In genomic region chr5:149798466-149798865, GRCh38 we compare ENCODE assay signal across 1 cellular context.
TF ChIP-seq lines count a peak whose summit lies in the region.

No MANE protein-coding gene starts in this region.

TF ChIP-seq in HepG2, 621 proteins besides CTCF, POLR2A, EP300 and RAD21 (continued from another document):
- TF ChIP-seq, protein P1, sequence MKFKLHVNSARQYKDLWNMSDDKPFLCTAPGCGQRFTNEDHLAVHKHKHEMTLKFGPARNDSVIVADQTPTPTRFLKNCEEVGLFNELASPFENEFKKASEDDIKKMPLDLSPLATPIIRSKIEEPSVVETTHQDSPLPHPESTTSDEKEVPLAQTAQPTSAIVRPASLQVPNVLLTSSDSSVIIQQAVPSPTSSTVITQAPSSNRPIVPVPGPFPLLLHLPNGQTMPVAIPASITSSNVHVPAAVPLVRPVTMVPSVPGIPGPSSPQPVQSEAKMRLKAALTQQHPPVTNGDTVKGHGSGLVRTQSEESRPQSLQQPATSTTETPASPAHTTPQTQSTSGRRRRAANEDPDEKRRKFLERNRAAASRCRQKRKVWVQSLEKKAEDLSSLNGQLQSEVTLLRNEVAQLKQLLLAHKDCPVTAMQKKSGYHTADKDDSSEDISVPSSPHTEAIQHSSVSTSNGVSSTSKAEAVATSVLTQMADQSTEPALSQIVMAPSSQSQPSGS (CRISPR knock-in tag; IDR thresholded peaks at IDR 0.05), result peak; percentile 16; the same call in 1 of the 2 replicates
- TF ChIP-seq, protein P2, sequence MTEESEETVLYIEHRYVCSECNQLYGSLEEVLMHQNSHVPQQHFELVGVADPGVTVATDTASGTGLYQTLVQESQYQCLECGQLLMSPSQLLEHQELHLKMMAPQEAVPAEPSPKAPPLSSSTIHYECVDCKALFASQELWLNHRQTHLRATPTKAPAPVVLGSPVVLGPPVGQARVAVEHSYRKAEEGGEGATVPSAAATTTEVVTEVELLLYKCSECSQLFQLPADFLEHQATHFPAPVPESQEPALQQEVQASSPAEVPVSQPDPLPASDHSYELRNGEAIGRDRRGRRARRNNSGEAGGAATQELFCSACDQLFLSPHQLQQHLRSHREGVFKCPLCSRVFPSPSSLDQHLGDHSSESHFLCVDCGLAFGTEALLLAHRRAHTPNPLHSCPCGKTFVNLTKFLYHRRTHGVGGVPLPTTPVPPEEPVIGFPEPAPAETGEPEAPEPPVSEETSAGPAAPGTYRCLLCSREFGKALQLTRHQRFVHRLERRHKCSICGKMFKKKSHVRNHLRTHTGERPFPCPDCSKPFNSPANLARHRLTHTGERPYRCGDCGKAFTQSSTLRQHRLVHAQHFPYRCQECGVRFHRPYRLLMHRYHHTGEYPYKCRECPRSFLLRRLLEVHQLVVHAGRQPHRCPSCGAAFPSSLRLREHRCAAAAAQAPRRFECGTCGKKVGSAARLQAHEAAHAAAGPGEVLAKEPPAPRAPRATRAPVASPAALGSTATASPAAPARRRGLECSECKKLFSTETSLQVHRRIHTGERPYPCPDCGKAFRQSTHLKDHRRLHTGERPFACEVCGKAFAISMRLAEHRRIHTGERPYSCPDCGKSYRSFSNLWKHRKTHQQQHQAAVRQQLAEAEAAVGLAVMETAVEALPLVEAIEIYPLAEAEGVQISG (CRISPR knock-in tag; IDR thresholded peaks at IDR 0.05), result 0 out of 2 replicates have a peak, but pooled peaks have one; percentile 14
- TF ChIP-seq NKX3-1 (CRISPR knock-in tag; IDR thresholded peaks at IDR 0.05) (no peak), HMGXB3 (CRISPR knock-in tag; IDR thresholded peaks at IDR 0.05; ENCODE audit: borderline replicate concordance) (peak; percentile 23; the same call in 1 of the 2 replicates), HDAC2 (CRISPR knock-in tag; IDR thresholded peaks at IDR 0.05) (peak; percentile 24; the same call in 1 of the 2 replicates), ZFY (CRISPR knock-in tag; IDR thresholded peaks at IDR 0.05) (peak; percentile 64), TAF1 (CRISPR knock-in tag; IDR thresholded peaks at IDR 0.05) (peak; percentile 41; the same call in 1 of the 2 replicates), RARA (CRISPR knock-in tag; IDR thresholded peaks at IDR 0.05) (peak; percentile 36), NFYB (CRISPR knock-in tag; IDR thresholded peaks at IDR 0.05) (peak; percentile 48), CEBPG (CRISPR knock-in tag; IDR thresholded peaks at IDR 0.05) (0 out of 2 replicates have a peak, but pooled peaks have one; percentile 14), ZMYM3 (CRISPR knock-in tag; IDR thresholded peaks at IDR 0.05) (peak; percentile 89), NCOA2 (CRISPR knock-in tag; IDR thresholded peaks at IDR 0.05) (0 out of 2 replicates have a peak, but pooled peaks have one; percentile 18), STAG1 (CRISPR knock-in tag; IDR thresholded peaks at IDR 0.05) (no peak), PHF21A (CRISPR knock-in tag; IDR thresholded peaks at IDR 0.05) (no peak), POLR2G (IDR thresholded peaks at IDR 0.05; ENCODE audit: low read depth, low read length) (0 out of 2 replicates have a peak, but pooled peaks have one; percentile 33), CEBPB (IDR thresholded peaks at IDR 0.05; ENCODE audit: borderline replicate concordance, low read depth, low read length) (peak; percentile 4; the same call in 1 of the 2 replicates), ADNP (CRISPR knock-in tag; IDR thresholded peaks at IDR 0.05) (0 out of 2 replicates have a peak, but pooled peaks have one; percentile 16), ELK4 (CRISPR knock-in tag; IDR thresholded peaks at IDR 0.05; ENCODE audit: borderline replicate concordance) (no peak), TSC22D2 (CRISPR knock-in tag; IDR thresholded peaks at IDR 0.05; ENCODE audit: borderline replicate concordance) (no peak), SAP130 (CRISPR knock-in tag; IDR thresholded peaks at IDR 0.05; ENCODE audit: low read depth) (peak; percentile 13; the same call in 1 of the 2 replicates), KDM3A (CRISPR knock-in tag; IDR thresholded peaks at IDR 0.05; ENCODE audit: low read depth) (0 out of 2 replicates have a peak, but pooled peaks have one; percentile 31), DDIT3 (CRISPR knock-in tag; IDR thresholded peaks at IDR 0.05) (no peak), KDM1A (CRISPR knock-in tag; IDR thresholded peaks at IDR 0.05) (peak; percentile 51; the same call in 1 of the 2 replicates), SNAI1 (CRISPR knock-in tag; IDR thresholded peaks at IDR 0.05; ENCODE audit: borderline replicate concordance) (no peak)
- TF ChIP-seq, protein P3, sequence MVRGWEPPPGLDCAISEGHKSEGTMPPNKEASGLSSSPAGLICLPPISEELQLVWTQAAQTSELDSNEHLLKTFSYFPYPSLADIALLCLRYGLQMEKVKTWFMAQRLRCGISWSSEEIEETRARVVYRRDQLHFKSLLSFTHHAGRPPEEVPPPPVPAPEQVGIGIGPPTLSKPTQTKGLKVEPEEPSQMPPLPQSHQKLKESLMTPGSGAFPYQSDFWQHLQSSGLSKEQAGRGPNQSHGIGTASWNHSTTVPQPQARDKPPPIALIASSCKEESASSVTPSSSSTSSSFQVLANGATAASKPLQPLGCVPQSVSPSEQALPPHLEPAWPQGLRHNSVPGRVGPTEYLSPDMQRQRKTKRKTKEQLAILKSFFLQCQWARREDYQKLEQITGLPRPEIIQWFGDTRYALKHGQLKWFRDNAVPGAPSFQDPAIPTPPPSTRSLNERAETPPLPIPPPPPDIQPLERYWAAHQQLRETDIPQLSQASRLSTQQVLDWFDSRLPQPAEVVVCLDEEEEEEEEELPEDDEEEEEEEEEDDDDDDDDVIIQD (CRISPR knock-in tag; IDR thresholded peaks at IDR 0.05; ENCODE audit: low read depth), result 0 out of 2 replicates have a peak, but pooled peaks have one; percentile 28
